ENCODE assay signal across 20 cellular contexts in the genomic region with DNA sequence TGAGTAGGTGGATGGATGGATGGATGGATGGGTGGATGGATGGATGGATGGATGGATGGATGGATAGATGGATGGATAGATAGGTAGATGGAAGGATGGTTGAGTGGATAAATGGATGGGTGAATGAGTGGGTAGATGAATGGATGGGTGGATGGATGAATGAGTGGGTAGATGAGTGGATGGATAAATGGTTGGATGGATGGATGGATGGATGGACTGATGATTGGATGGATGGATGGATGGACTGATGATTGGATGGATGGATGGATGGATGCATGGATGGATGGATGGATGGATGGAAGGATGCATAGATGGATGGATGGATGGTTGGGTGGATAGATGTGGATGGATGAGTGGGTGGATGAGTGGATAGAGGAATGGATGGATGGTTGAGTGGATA. TPM values are rescaled to one million over a fixed set of nuclear protein-coding genes. Genes with fewer than 3 reads are reported as not detected.
DNase-seq lines count a peak whose midpoint lies in the region; ATAC-seq, FAIRE-seq and TF ChIP-seq lines count a peak whose summit lies in the region.
"Had no signal": no experiment of that assay in that cellular context is flagged by ENCODE, and none has a peak within 500 bp of the region (broad histone marks: within the 10 kb centered on the region; RNA-seq: fewer than 3 reads in every experiment).

No MANE protein-coding gene starts in this region.

- intact Hi-C loops in IMR-90 (cut with micrococcal nuclease): no loop called here

- H3K9me1 ChIP-seq in IMR-90 (ENCODE audit: insufficient read depth, low read length): no peaks in the 10 kb centered on the region

- TF ChIP-seq CTCF in IMR-90 (conservative IDR thresholded peaks at IDR 0.05; ENCODE audit: low read depth, low read length) (no peak), RWPE2 (IDR thresholded peaks at IDR 0.05; ENCODE audit: poor library complexity, severe bottlenecking) (no peak), H1 (IDR thresholded peaks at IDR 0.05; ENCODE audit: control extremely low read depth in 1 of 3, insufficient read depth in 1 of 3, low read depth in 1 of 3, low read length in 3 of 3) (no peak)

- H4K20me1 ChIP-seq in IMR-90 (ENCODE audit: insufficient read depth, low read length) (no peaks in the 10 kb centered on the region), H1 (replicated peaks in 1 of 2; ENCODE audit: control insufficient read depth in 1 of 2, insufficient read depth in 2 of 2, low read length in 2 of 2) (peaks cover 0 to 8% of the 10 kb centered on the region in 2 experiments)

- H2AK5ac ChIP-seq in IMR-90 (ENCODE audit: low read depth, low read length): no peak overlapping the region
- H2AK5ac ChIP-seq in H1 (ENCODE audit: low read depth, low read length): no peak overlapping the region

- H3K27me3 ChIP-seq in IMR-90 (ENCODE audit: control insufficient read depth, insufficient read depth, low read length) (peaks cover 16% of the 10 kb centered on the region), RWPE2 (ENCODE audit: insufficient read depth, poor library complexity, severe bottlenecking) (no peaks in the 10 kb centered on the region), H1 (replicated peaks in 1 of 4; ENCODE audit: control insufficient read depth in 3 of 4, extremely low read depth in 1 of 4, insufficient read depth in 3 of 4, low read length in 3 of 4) (no peaks in the 10 kb centered on the region)

- H3K23ac ChIP-seq in IMR-90 (ENCODE audit: low read depth, low read length) (no peak overlapping the region), H1 (ENCODE audit: insufficient read length) (no peak overlapping the region)

- no peak for TF ChIP-seq EP300 in H1 (IDR thresholded peaks at IDR 0.05; ENCODE audit: borderline replicate concordance in 1 of 2, low read depth in 2 of 2, low read length in 2 of 2)

- ATAC-seq in IMR-90 (ENCODE audit: low read depth) (no peak), RWPE2 (ENCODE audit: low read depth) (no peak)
- ATAC-seq: GM12878 had no signal

- DNase-seq in IMR-90: no peak
- DNase-seq in RWPE2 (ENCODE audit: low spot score): no peak
- DNase-seq in H1 (ENCODE audit: low read depth in 1 of 2, low spot score in 2 of 2): no peak
- DNase-seq in activated gamma-delta T cell (lab: John Stamatoyannopoulos, UW): no peak
- DNase-seq in RPMI8226: no peak
- no peak for DNase-seq in COLO829 (ENCODE audit: low spot score)
- DNase-seq: C1 segment of cervical spinal cord; Caco-2; CD4-positive, alpha-beta memory T cell; DMS153; EL; GDM1; GM23248; H9 had no signal

- H3K9ac ChIP-seq in IMR-90 (ENCODE audit: low read depth, low read length): no peak overlapping the region
- H3K9ac ChIP-seq in H1 (replicated peaks in 1 of 4; ENCODE audit: extremely low read depth in 1 of 4, low read depth in 3 of 4, low read length in 3 of 4): no peak overlapping the region
- H3K9ac ChIP-seq: GM23248 had no signal

- CTCF ChIA-PET in IMR-90 (lab: Yijun Ruan, JAX) (no interaction called here), H1 (lab: Charles Lee; ENCODE audit: partially characterized antibody) (interaction anchor here (0.6 to 15.8 kb wide), 5 partner anchors 12 to 331 kb away, joined by 3 to 439 read pairs (median 25); partner anchors contain the start of gene SYT8)

- H3K23me2 ChIP-seq in H1 (ENCODE audit: low read depth, low read length): peaks cover 8% of the 10 kb centered on the region; the same call in 1 of the 2 replicates

- POLR2A ChIA-PET in IMR-90 (lab: Charles Lee; ENCODE audit: unreplicated experiment): no interaction called here
- POLR2A ChIA-PET in H1 (lab: Charles Lee; ENCODE audit: partially characterized antibody): no interaction called here

- H3K79me1 ChIP-seq in IMR-90 (ENCODE audit: low read depth in 1 of 2, low read length in 2 of 2) (no peaks in the 10 kb centered on the region), H1 (ENCODE audit: low read depth, low read length) (no peaks in the 10 kb centered on the region)

- no peak overlapping the region for H2AK9ac ChIP-seq in IMR-90 (replicated peaks; ENCODE audit: low read depth, low read length, poor library complexity)

- H3K18ac ChIP-seq in IMR-90 (ENCODE audit: low read depth, low read length) (no peak overlapping the region), H1 (ENCODE audit: extremely low read depth, low read length) (no peak overlapping the region)

- H2BK20ac ChIP-seq in IMR-90 (ENCODE audit: low read depth, low read length) (no peak overlapping the region), H1 (ENCODE audit: low read length) (no peak overlapping the region)

- H2BK120ac ChIP-seq in IMR-90 (ENCODE audit: low read depth, low read length): no peak overlapping the region
- H2BK120ac ChIP-seq in H1 (replicated peaks; ENCODE audit: low read depth, low read length): no peak overlapping the region

- H3K4me3 ChIP-seq in IMR-90 (ENCODE audit: insufficient read depth, low read depth, low read length): no peak overlapping the region
- H3K4me3 ChIP-seq in RWPE2 (ENCODE audit: severe bottlenecking): no peak overlapping the region
- H3K4me3 ChIP-seq in H1 (ENCODE audit: extremely low read depth in 1 of 4, insufficient read depth in 2 of 4, low read depth in 3 of 4, low read length in 4 of 4): no peak overlapping the region
- H3K4me3 ChIP-seq: GM12878, GM23248 had no signal

- no peak overlapping the region for H4K91ac ChIP-seq in IMR-90 (ENCODE audit: insufficient read depth, low read depth, low read length)
- H4K91ac ChIP-seq in H1 (replicated peaks; ENCODE audit: insufficient read length, low read length): no peak overlapping the region

- H3K4me2 ChIP-seq in IMR-90 (ENCODE audit: low read depth, low read length) (no peak overlapping the region), H1 (ENCODE audit: insufficient read depth in 1 of 2, low read depth in 2 of 2, low read length in 2 of 2) (no peak overlapping the region)

- in situ Hi-C loops in IMR-90 (cut with MboI; ENCODE audit: low sequenced_read_pairs): loop anchor here (5.0 kb wide), 1 partner anchor 124 kb away; the partner anchor contains the start of gene KRTAP5-6

- H2BK12ac ChIP-seq in H1 (ENCODE audit: low read depth, low read length): no peak overlapping the region

- dilution Hi-C loops in IMR-90 (cut with HindIII; ENCODE audit: low sequenced_read_pairs, unreplicated experiment): no loop called here

- TF ChIP-seq POLR2A in IMR-90 (IDR thresholded peaks at IDR 0.05; ENCODE audit: low read depth, low read length) (no peak), H1 (IDR thresholded peaks at IDR 0.05; ENCODE audit: control extremely low read depth in 1 of 2, low read depth in 2 of 2, low read length in 2 of 2) (no peak)

- H4K5ac ChIP-seq in IMR-90 (ENCODE audit: low read depth, low read length) (no peak overlapping the region), H1 (ENCODE audit: insufficient read length, low read depth, low read length) (no peak overlapping the region)

- BruUV-seq in IMR-90 (replicated peaks; lab: Mats Ljungman, UMichigan): no TSS peak

- no peak for FAIRE-seq in H1 (lab: Jason Lieb, UNC)
- FAIRE-seq: GM12878, GM19239 had no signal

- H2BK5ac ChIP-seq in IMR-90 (ENCODE audit: low read depth, low read length, poor library complexity, severe bottlenecking) (peak overlapping the region; percentile 35), H1 (ENCODE audit: low read depth, low read length) (no peak overlapping the region)

- no peak overlapping the region for H4K8ac ChIP-seq in IMR-90 (ENCODE audit: low read depth in 2 of 2, low read length in 2 of 2)
- H4K8ac ChIP-seq in H1 (ENCODE audit: extremely low read depth, insufficient read depth, low read length): no peak overlapping the region

- no peak overlapping the region for H3K4ac ChIP-seq in IMR-90 (ENCODE audit: low read depth, low read length)
- H3K4ac ChIP-seq in H1 (replicated peaks; ENCODE audit: insufficient read length, low read depth, low read length): no peak overlapping the region

- H2AFZ ChIP-seq in IMR-90 (replicated peaks; ENCODE audit: low read length, poor library complexity) (no peak overlapping the region), H1 (ENCODE audit: low read length) (no peak overlapping the region)
- H2AFZ ChIP-seq: GM23248 had no signal

- peaks cover 13% of the 10 kb centered on the region for H3K9me3 ChIP-seq in IMR-90 (ENCODE audit: control insufficient read depth, insufficient read depth, low read length)
- H3K9me3 ChIP-seq in RWPE2 (ENCODE audit: severe bottlenecking): peaks cover 4% of the 10 kb centered on the region
- H3K9me3 ChIP-seq in H1 (ENCODE audit: insufficient read depth in 2 of 2, low read depth in 1 of 2, low read length in 1 of 2): peaks cover 0 to 7% of the 10 kb centered on the region in 2 experiments; a peak in 2 of 4 replicates
- H3K9me3 ChIP-seq: Caco-2 had no signal

- TF ChIP-seq RAD21 in IMR-90 (IDR thresholded peaks at IDR 0.05; ENCODE audit: low read length) (no peak), H1 (IDR thresholded peaks at IDR 0.05 in 1 of 2, conservative IDR thresholded peaks at IDR 0.05 in 1 of 2; ENCODE audit: low read depth in 2 of 2, low read length in 2 of 2) (no peak)

- H3K36me3 ChIP-seq in IMR-90 (ENCODE audit: control insufficient read depth, insufficient read depth, low read length) (no peaks in the 10 kb centered on the region), RWPE2 (ENCODE audit: low read depth) (no peaks in the 10 kb centered on the region), H1 (ENCODE audit: control insufficient read depth in 2 of 4, insufficient read depth in 4 of 4, low read length in 3 of 4) (no peaks in the 10 kb centered on the region)

- no peaks in the 10 kb centered on the region for H3K79me2 ChIP-seq in H1 (ENCODE audit: control insufficient read depth in 1 of 2, insufficient read depth in 2 of 2, low read length in 2 of 2)

- no peak overlapping the region for H2BK15ac ChIP-seq in IMR-90 (ENCODE audit: low read depth, low read length)
- H2BK15ac ChIP-seq in H1 (ENCODE audit: low read length): no peak overlapping the region

- H3K56ac ChIP-seq in IMR-90 (ENCODE audit: extremely low read depth, insufficient read depth, low read length): no peak overlapping the region
- peak overlapping the region; percentile 97 for H3K56ac ChIP-seq in H1 (replicated peaks; ENCODE audit: insufficient read length, low read depth, low read length)

- H3K4me1 ChIP-seq in IMR-90 (ENCODE audit: control insufficient read depth, insufficient read depth, low read length) (no peaks in the 10 kb centered on the region), RWPE2 (ENCODE audit: insufficient read depth, poor library complexity, severe bottlenecking) (peaks cover 18% of the 10 kb centered on the region), H1 (replicated peaks in 1 of 4; ENCODE audit: control insufficient read depth in 3 of 4, insufficient read depth in 4 of 4, low read length in 3 of 4) (peaks cover 0 to 2% (median 0%) of the 10 kb centered on the region in 4 experiments; a peak in 3 of 7 replicates)

- no peak overlapping the region for H3K27ac ChIP-seq in IMR-90 (ENCODE audit: insufficient read depth, low read length)
- H3K27ac ChIP-seq in RWPE2 (ENCODE audit: poor library complexity, severe bottlenecking): peak overlapping the region; percentile 59
- no peak overlapping the region for H3K27ac ChIP-seq in H1 (ENCODE audit: low read depth, low read length)
- H3K27ac ChIP-seq: GM23248 had no signal

- H3K14ac ChIP-seq in IMR-90 (replicated peaks; ENCODE audit: low read depth, low read length): no peak overlapping the region
- H3K14ac ChIP-seq in H1 (ENCODE audit: insufficient read length): no peak overlapping the region

RNA-seq across cellular contexts. Expression of gene SYT8, which starts 13.2 kb away (rescaled TPM):
- not detected in 2 replicates for total RNA-seq in IMR-90 (2012; rRNA removed)
- not detected in 2 replicates for polyA plus RNA-seq in IMR-90 (2012; rRNA removed)
- polyA plus RNA-seq in IMR-90 (2012; cell fraction: cytosol; rRNA removed): not detected in 2 replicates
- 0.32 TPM in 1 of 2 replicates, not detected in the other for polyA plus RNA-seq in IMR-90 (2012; cell fraction: nucleus; rRNA removed; ENCODE audit: low replicate concordance)
- not detected in 2 replicates for total RNA-seq in H1 (2021; fragmentation: NEBNext Ultra II Directional; extraction: Animal tissue kit (Norgen Biotek cat#: 25700))
- not detected in 2 replicates for polyA plus RNA-seq in H1 (2011; rRNA removed)
- not detected for polyA plus RNA-seq in H1 (2011; cell fraction: cytosol; rRNA removed)
- polyA plus RNA-seq in H1 (2011; cell fraction: nucleus; rRNA removed): 0.27 TPM
- not detected in 4 replicates for polyA plus RNA-seq in H1 (2012, experiment 1 of 2)
- not detected for polyA plus RNA-seq in H1 (2012, experiment 2 of 2)
- polyA plus RNA-seq in H1 (2013, experiment 1 of 2): not detected
- polyA plus RNA-seq in H1 (2013, experiment 2 of 2): 0.04 TPM
- not detected in 2 replicates for polyA minus RNA-seq in H1 (2011; rRNA and poly(A)+ RNA removed)
- polyA minus RNA-seq in H1 (2011; cell fraction: cytosol; rRNA and poly(A)+ RNA removed): not detected
- polyA minus RNA-seq in H1 (2011; cell fraction: nucleus; rRNA and poly(A)+ RNA removed): not detected
- total RNA-seq: A172; A673; CD4-positive, alpha-beta memory T cell; GM12878; GM23248; H4; H9 had no signal
- polyA plus RNA-seq: BJ; CD4-positive, alpha-beta memory T cell; GM23248 had no signal

RNA-seq across cellular contexts. Expression of gene TNNI2, which starts 17.2 kb away (rescaled TPM):
- total RNA-seq in IMR-90 (2012; rRNA removed): not detected in 2 replicates
- not detected in 2 replicates for polyA plus RNA-seq in IMR-90 (2012; rRNA removed)
- polyA plus RNA-seq in IMR-90 (2012; cell fraction: cytosol; rRNA removed): not detected in 2 replicates
- 0.25 TPM in 1 of 2 replicates, not detected in the other for polyA plus RNA-seq in IMR-90 (2012; cell fraction: nucleus; rRNA removed; ENCODE audit: low replicate concordance)
- not detected in 2 replicates for total RNA-seq in H1 (2021; fragmentation: NEBNext Ultra II Directional; extraction: Animal tissue kit (Norgen Biotek cat#: 25700))
- polyA plus RNA-seq in H1 (2011; rRNA removed): 0.39 TPM in 1 of 2 replicates, not detected in the other
- not detected for polyA plus RNA-seq in H1 (2011; cell fraction: cytosol; rRNA removed)
- polyA plus RNA-seq in H1 (2011; cell fraction: nucleus; rRNA removed): 0.33 TPM
- polyA plus RNA-seq in H1 (2012, experiment 1 of 2): 0.41 TPM in 1 of 4 replicates, not detected in the others
- not detected for polyA plus RNA-seq in H1 (2012, experiment 2 of 2)
- polyA plus RNA-seq in H1 (2013, experiment 1 of 2): 0.12 TPM
- polyA plus RNA-seq in H1 (2013, experiment 2 of 2): not detected
- not detected in 2 replicates for polyA minus RNA-seq in H1 (2011; rRNA and poly(A)+ RNA removed)
- polyA minus RNA-seq in H1 (2011; cell fraction: cytosol; rRNA and poly(A)+ RNA removed): not detected
- not detected for polyA minus RNA-seq in H1 (2011; cell fraction: nucleus; rRNA and poly(A)+ RNA removed)
- total RNA-seq: A172; A673; CD4-positive, alpha-beta memory T cell; GM23248; H4; H9 had no signal
- polyA plus RNA-seq: BJ; CD4-positive, alpha-beta memory T cell; GM23248 had no signal

RNA-seq across cellular contexts. Expression of gene LSP1, which starts 31.3 kb away (rescaled TPM):
- not detected in 2 replicates for total RNA-seq in IMR-90 (2012; rRNA removed)
- polyA plus RNA-seq in IMR-90 (2012; rRNA removed): 0.11 TPM in 1 of 2 replicates, not detected in the other
- 0.04 and 0.13 TPM in 2 replicates for polyA plus RNA-seq in IMR-90 (2012; cell fraction: cytosol; rRNA removed)
- polyA plus RNA-seq in IMR-90 (2012; cell fraction: nucleus; rRNA removed; ENCODE audit: low replicate concordance): 0.48 TPM in 1 of 2 replicates, not detected in the other
- total RNA-seq in H1 (2021; fragmentation: NEBNext Ultra II Directional; extraction: Animal tissue kit (Norgen Biotek cat#: 25700)): not detected in 2 replicates
- polyA plus RNA-seq in H1 (2011; rRNA removed): 0.03 TPM in 1 of 2 replicates, not detected in the other
- polyA plus RNA-seq in H1 (2011; cell fraction: cytosol; rRNA removed): not detected
- polyA plus RNA-seq in H1 (2011; cell fraction: nucleus; rRNA removed): not detected
- 0.11 TPM in 1 of 4 replicates, not detected in the others for polyA plus RNA-seq in H1 (2012, experiment 1 of 2)
- polyA plus RNA-seq in H1 (2012, experiment 2 of 2): not detected
- polyA plus RNA-seq in H1 (2013, experiment 1 of 2): 0.16 TPM
- 0.07 TPM for polyA plus RNA-seq in H1 (2013, experiment 2 of 2)
- not detected in 2 replicates for polyA minus RNA-seq in H1 (2011; rRNA and poly(A)+ RNA removed)
- not detected for polyA minus RNA-seq in H1 (2011; cell fraction: cytosol; rRNA and poly(A)+ RNA removed)
- polyA minus RNA-seq in H1 (2011; cell fraction: nucleus; rRNA and poly(A)+ RNA removed): not detected
- total RNA-seq: A673, Caco-2, GM23248, H9 had no signal
- polyA plus RNA-seq: BJ had no signal

RNA-seq across cellular contexts. Expression of gene CTSD, which starts 57.8 kb away (rescaled TPM):
- 38.3 and 39.8 TPM in 2 replicates for total RNA-seq in IMR-90 (2012; rRNA removed)
- polyA plus RNA-seq in IMR-90 (2012; rRNA removed): 151 and 166 TPM in 2 replicates
- 140 and 321 TPM in 2 replicates for polyA plus RNA-seq in IMR-90 (2012; cell fraction: cytosol; rRNA removed)
- polyA plus RNA-seq in IMR-90 (2012; cell fraction: nucleus; rRNA removed; ENCODE audit: low replicate concordance): 89.3 and 187 TPM in 2 replicates
- 169 and 182 TPM in 2 replicates for total RNA-seq in H1 (2021; fragmentation: NEBNext Ultra II Directional; extraction: Animal tissue kit (Norgen Biotek cat#: 25700))
- 173 and 243 TPM in 2 replicates for polyA plus RNA-seq in H1 (2011; rRNA removed)
- 138 TPM for polyA plus RNA-seq in H1 (2011; cell fraction: cytosol; rRNA removed)
- polyA plus RNA-seq in H1 (2011; cell fraction: nucleus; rRNA removed): 238 TPM
- 130 to 236 TPM (median 215 TPM) in 4 replicates for polyA plus RNA-seq in H1 (2012, experiment 1 of 2)
- 250 TPM for polyA plus RNA-seq in H1 (2012, experiment 2 of 2)
- 221 TPM for polyA plus RNA-seq in H1 (2013, experiment 1 of 2)
- 199 TPM for polyA plus RNA-seq in H1 (2013, experiment 2 of 2)
- 142 and 153 TPM in 2 replicates for polyA minus RNA-seq in H1 (2011; rRNA and poly(A)+ RNA removed)
- polyA minus RNA-seq in H1 (2011; cell fraction: cytosol; rRNA and poly(A)+ RNA removed): 129 TPM
- polyA minus RNA-seq in H1 (2011; cell fraction: nucleus; rRNA and poly(A)+ RNA removed): 94.0 TPM
